In the genomic region with DNA sequence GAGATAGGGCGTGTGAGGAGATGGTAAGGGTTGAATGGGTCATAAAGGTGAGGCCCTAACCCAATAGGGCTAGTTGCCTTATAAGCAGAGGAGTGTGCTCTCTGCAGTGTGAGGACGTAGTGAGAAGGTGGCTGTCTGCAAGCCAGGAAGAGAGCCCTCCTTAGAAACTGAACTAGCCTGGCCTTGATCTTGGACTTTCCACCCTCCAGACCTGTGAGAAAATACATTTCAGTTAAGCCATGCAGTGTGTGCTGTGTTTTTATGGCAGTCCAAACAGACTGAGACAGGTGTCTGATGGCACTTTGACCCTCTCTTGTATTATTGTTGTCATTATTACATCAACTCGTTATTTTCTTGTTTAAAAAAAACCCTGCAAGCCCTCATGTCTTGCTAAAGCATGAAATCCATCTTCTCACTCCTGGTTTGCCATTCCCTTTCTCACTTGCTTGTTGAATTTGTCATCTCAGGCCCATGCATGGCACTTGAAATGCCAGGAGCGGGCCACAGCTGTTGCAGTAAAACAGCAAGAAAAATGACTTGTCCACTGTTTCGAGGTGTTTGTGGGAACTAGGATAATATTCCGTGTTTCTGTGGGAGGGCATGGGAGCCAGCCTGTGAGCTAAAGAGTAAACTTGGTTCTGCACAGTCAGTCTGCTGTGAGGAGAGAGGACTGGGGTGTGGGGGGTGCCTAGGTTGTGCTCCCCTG, we compare ENCODE assay signal across 1 cellular context.
TF ChIP-seq lines count a peak whose summit lies in the region.

No MANE protein-coding gene starts in this region.

TF ChIP-seq in HEK293, 187 proteins besides CTCF, POLR2A, EP300 and RAD21 (continued from another document):
- TF ChIP-seq, protein P1, sequence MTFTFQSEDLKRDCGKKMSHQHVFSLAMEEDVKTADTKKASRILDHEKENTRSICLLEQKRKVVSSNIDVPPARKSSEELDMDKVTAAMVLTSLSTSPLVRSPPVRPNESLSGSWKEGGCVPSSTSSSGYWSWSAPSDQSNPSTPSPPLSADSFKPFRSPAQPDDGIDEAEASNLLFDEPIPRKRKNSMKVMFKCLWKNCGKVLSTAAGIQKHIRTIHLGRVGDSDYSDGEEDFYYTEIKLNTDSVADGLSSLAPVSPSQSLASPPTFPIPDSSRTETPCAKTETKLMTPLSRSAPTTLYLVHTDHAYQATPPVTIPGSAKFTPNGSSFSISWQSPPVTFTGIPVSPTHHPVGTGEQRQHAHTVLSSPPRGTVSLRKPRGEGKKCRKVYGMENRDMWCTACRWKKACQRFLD (tag by site-specific recombination; IDR thresholded peaks at IDR 0.05): no peak
- TF ChIP-seq ZNF558 (tag by site-specific recombination; IDR thresholded peaks at IDR 0.05): no peak
